28 cellular contexts compared by ENCODE assay signal in the genomic region with DNA sequence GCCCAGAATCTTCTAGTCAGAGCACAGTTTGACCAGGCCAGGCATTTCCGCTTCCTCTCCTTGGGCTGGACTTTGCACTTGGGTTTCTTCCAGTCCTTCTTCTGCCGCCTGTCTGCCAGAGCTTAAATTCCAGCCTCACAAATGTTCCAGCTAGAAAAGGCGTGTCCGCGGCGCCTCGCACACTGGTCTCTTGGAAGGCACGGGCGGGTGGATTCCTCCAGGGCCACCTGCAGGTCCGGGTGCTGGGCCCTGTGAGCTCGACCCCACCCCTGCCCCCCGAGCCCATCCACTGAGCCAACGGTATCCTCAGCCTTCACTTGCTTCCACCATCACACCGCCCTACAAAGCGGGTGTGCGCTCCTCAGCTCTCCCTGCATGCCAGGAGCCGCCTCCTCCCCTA.
"Had no signal": no experiment of that assay in that cellular context is flagged by ENCODE, and none has a peak within 500 bp of the region (broad histone marks: within the 10 kb centered on the region; RNA-seq: fewer than 3 reads in every experiment).

No MANE protein-coding gene starts in this region.

- H3K27ac Mint-ChIP-seq: naive thymus-derived CD8-positive, alpha-beta T cell; natural killer cell treated with Interleukin-12 subunit alpha and Interleukin-12 subunit beta and Interleukin-15 and Interleukin-18, amount 100 ng/mL, for 72 hours; nephron progenitor cell; progenitor cell of endocrine pancreas; stimulated activated effector memory CD8-positive, alpha-beta T cell treated with anti-CD3 and anti-CD28 coated beads, Interleukin-12 subunit alpha, Interleukin-12 subunit beta, amount 100 ng/mL, for 72 hours; stimulated activated naive B cell treated with anti-CD40 and anti-IgM and Interleukin-4, amounts not matched to agents 10 μg/mL and 1 μg/mL and 100 μg/mL, for 72 hours; stimulated activated naive CD8-positive, alpha-beta T cell treated with anti-CD3 and anti-CD28 coated beads, Interleukin-15, Interleukin-2, amounts not matched to agents 100 ng/mL and 50 ng/mL, for 24 hours had no signal

- H3K4me1 ChIP-seq: pancreas, psoas muscle, right lobe of liver, sigmoid colon, stomach, thyroid gland, tibial nerve, upper lobe of right lung, uterus had no signal

- H3K36me3 Mint-ChIP-seq: naive thymus-derived CD8-positive, alpha-beta T cell; stimulated activated effector memory CD8-positive, alpha-beta T cell treated with anti-CD3 and anti-CD28 coated beads, Interleukin-12 subunit alpha, Interleukin-12 subunit beta, amount 100 ng/mL, for 72 hours had no signal

- H3K36me3 ChIP-seq: neutrophil, pancreas, right lobe of liver, sigmoid colon, stomach, thoracic aorta, thyroid gland, tibial nerve, upper lobe of right lung, uterus had no signal

- H3K27ac ChIP-seq: neutrophil, pancreas, psoas muscle, right lobe of liver, sigmoid colon, stomach, thoracic aorta, thyroid gland, tibial nerve, upper lobe of right lung, uterus had no signal

- H3K4me1 Mint-ChIP-seq: naive thymus-derived CD8-positive, alpha-beta T cell; nephron progenitor cell; neural crest cell; stimulated activated effector memory CD8-positive, alpha-beta T cell treated with anti-CD3 and anti-CD28 coated beads, Interleukin-12 subunit alpha, Interleukin-12 subunit beta, amount 100 ng/mL, for 72 hours; stimulated activated naive B cell treated with anti-CD40 and anti-IgM and Interleukin-4, amounts not matched to agents 10 μg/mL and 1 μg/mL and 100 μg/mL, for 72 hours had no signal

- H3K9me3 ChIP-seq: neutrophil, pancreas, psoas muscle, right lobe of liver, thoracic aorta, thyroid gland, uterus had no signal

- H3K4me3 Mint-ChIP-seq: naive thymus-derived CD8-positive, alpha-beta T cell; natural killer cell treated with Interleukin-12 subunit alpha and Interleukin-12 subunit beta and Interleukin-15 and Interleukin-18, amount 100 ng/mL, for 72 hours; nephron progenitor cell; neural crest cell; stimulated activated effector memory CD8-positive, alpha-beta T cell treated with anti-CD3 and anti-CD28 coated beads, Interleukin-12 subunit alpha, Interleukin-12 subunit beta, amount 100 ng/mL, for 72 hours; stimulated activated naive B cell treated with anti-CD40 and anti-IgM and Interleukin-4, amounts not matched to agents 10 μg/mL and 1 μg/mL and 100 μg/mL, for 72 hours; stimulated activated naive CD8-positive, alpha-beta T cell treated with anti-CD3 and anti-CD28 coated beads, Interleukin-15, Interleukin-2, amounts not matched to agents 100 ng/mL and 50 ng/mL, for 24 hours had no signal

- H3K27me3 Mint-ChIP-seq: naive thymus-derived CD8-positive, alpha-beta T cell; natural killer cell treated with Interleukin-12 subunit alpha and Interleukin-12 subunit beta and Interleukin-15 and Interleukin-18, amount 100 ng/mL, for 72 hours; progenitor cell of endocrine pancreas; stimulated activated naive B cell treated with anti-CD40 and anti-IgM and Interleukin-4, amounts not matched to agents 10 μg/mL and 1 μg/mL and 100 μg/mL, for 72 hours; stimulated activated naive CD8-positive, alpha-beta T cell treated with anti-CD3 and anti-CD28 coated beads, Interleukin-15, Interleukin-2, amounts not matched to agents 100 ng/mL and 50 ng/mL, for 24 hours had no signal

- DNase-seq: naive thymus-derived CD8-positive, alpha-beta T cell; nephron progenitor cell; nucleus accumbens; right lobe of liver; sigmoid colon; small intestine; stimulated activated CD4-positive, alpha-beta T cell treated with anti-CD3 and anti-CD28 coated beads, Interleukin-15, amount 100 ng/mL, for 24 hours; stimulated activated CD4-positive, alpha-beta T cell treated with anti-CD3 and anti-CD28 coated beads, Interleukin-2, amount 100 ng/mL, for 24 hours; stimulated activated CD4-positive, alpha-beta T cell treated with anti-CD3 and anti-CD28 coated beads, Interleukin-2, amount 100 ng/mL, for 48 hours; stimulated activated CD4-positive, alpha-beta T cell treated with anti-CD3 and anti-CD28 coated beads, Interleukin-4, amount 100 ng/mL, for 24 hours; stimulated activated naive B cell treated with anti-CD40 and anti-IgM and Interleukin-4, amounts not matched to agents 10 μg/mL and 1 μg/mL and 100 μg/mL, for 72 hours; stimulated activated naive CD4-positive, alpha-beta T cell treated with Interleukin-2 at 50 U/mL for 16 hours; stomach; thyroid gland; trophoblast cell; upper lobe of right lung; uterus had no signal

- ATAC-seq: naive thymus-derived CD8-positive, alpha-beta T cell; natural killer cell treated with Interleukin-12 subunit alpha and Interleukin-12 subunit beta and Interleukin-15 and Interleukin-18, amount 100 ng/mL, for 72 hours; pancreas; psoas muscle; right cardiac atrium; stimulated activated effector memory CD8-positive, alpha-beta T cell treated with anti-CD3 and anti-CD28 coated beads, Interleukin-12 subunit alpha, Interleukin-12 subunit beta, amount 100 ng/mL, for 72 hours; stimulated activated naive B cell treated with anti-CD40 and anti-IgM and Interleukin-4, amounts not matched to agents 10 μg/mL and 1 μg/mL and 100 μg/mL, for 72 hours; upper lobe of right lung had no signal

- H3K4me3 ChIP-seq: pancreas, psoas muscle, right lobe of liver, sigmoid colon, stomach, thoracic aorta, thyroid gland, tibial nerve, upper lobe of right lung, uterus had no signal

- H3K27me3 ChIP-seq: neutrophil, pancreas, right lobe of liver, sigmoid colon, stomach, thyroid gland, tibial nerve, upper lobe of right lung, uterus had no signal
